ENCODE assay signal across 1 cellular context in genomic region chr19:10836478-10837325, GRCh38.
TF ChIP-seq lines count a peak whose summit lies in the region.

No MANE protein-coding gene starts in this region.

TF ChIP-seq in K562, 482 proteins besides CTCF, POLR2A, EP300 and RAD21 (continued from another document):
- no peak for TF ChIP-seq ZFP30 (CRISPR knock-in tag; IDR thresholded peaks at IDR 0.05; ENCODE audit: borderline replicate concordance)
- TF ChIP-seq BCOR (IDR thresholded peaks at IDR 0.05) = peak; percentile 95
- peak; percentile 83; the same call in 1 of the 2 replicates for TF ChIP-seq SMAD3 (CRISPR knock-in tag; conservative IDR thresholded peaks at IDR 0.05)
- peak; percentile 27; the same call in 1 of the 2 replicates for TF ChIP-seq IFI16 (CRISPR knock-in tag; IDR thresholded peaks at IDR 0.05)
- peak; percentile 79 for TF ChIP-seq ZEB2 (IDR thresholded peaks at IDR 0.05)
- peak; percentile 30 for TF ChIP-seq ZNF146 (CRISPR knock-in tag; IDR thresholded peaks at IDR 0.05; ENCODE audit: unreplicated experiment)
- TF ChIP-seq, protein P1, sequence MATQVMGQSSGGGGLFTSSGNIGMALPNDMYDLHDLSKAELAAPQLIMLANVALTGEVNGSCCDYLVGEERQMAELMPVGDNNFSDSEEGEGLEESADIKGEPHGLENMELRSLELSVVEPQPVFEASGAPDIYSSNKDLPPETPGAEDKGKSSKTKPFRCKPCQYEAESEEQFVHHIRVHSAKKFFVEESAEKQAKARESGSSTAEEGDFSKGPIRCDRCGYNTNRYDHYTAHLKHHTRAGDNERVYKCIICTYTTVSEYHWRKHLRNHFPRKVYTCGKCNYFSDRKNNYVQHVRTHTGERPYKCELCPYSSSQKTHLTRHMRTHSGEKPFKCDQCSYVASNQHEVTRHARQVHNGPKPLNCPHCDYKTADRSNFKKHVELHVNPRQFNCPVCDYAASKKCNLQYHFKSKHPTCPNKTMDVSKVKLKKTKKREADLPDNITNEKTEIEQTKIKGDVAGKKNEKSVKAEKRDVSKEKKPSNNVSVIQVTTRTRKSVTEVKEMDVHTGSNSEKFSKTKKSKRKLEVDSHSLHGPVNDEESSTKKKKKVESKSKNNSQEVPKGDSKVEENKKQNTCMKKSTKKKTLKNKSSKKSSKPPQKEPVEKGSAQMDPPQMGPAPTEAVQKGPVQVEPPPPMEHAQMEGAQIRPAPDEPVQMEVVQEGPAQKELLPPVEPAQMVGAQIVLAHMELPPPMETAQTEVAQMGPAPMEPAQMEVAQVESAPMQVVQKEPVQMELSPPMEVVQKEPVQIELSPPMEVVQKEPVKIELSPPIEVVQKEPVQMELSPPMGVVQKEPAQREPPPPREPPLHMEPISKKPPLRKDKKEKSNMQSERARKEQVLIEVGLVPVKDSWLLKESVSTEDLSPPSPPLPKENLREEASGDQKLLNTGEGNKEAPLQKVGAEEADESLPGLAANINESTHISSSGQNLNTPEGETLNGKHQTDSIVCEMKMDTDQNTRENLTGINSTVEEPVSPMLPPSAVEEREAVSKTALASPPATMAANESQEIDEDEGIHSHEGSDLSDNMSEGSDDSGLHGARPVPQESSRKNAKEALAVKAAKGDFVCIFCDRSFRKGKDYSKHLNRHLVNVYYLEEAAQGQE (CRISPR knock-in tag; IDR thresholded peaks at IDR 0.05; ENCODE audit: low read depth) = 0 out of 2 replicates have a peak, but pooled peaks have one; percentile 44
- peak; percentile 93 for TF ChIP-seq RAD51 (IDR thresholded peaks at IDR 0.05; ENCODE audit: borderline replicate concordance, low read depth)
- TF ChIP-seq TARDBP (IDR thresholded peaks at IDR 0.05) = peak; percentile 66; the same call in 1 of the 2 replicates
- no peak for TF ChIP-seq TCFL5 (CRISPR knock-in tag; conservative IDR thresholded peaks at IDR 0.05)
- TF ChIP-seq ZNF239 (CRISPR knock-in tag; IDR thresholded peaks at IDR 0.05) = peak; percentile 70
- peak; percentile 34 for TF ChIP-seq ELF1 (tag; IDR thresholded peaks at IDR 0.05)
- TF ChIP-seq SMARCE1 (IDR thresholded peaks at IDR 0.05) = peak; percentile 40; the same call in 1 of the 2 replicates
- TF ChIP-seq NR3C1 (CRISPR knock-in tag; IDR thresholded peaks at IDR 0.05) = peak; percentile 86; the same call in 1 of the 2 replicates
- TF ChIP-seq ZBTB33 (CRISPR knock-in tag; IDR thresholded peaks at IDR 0.05) = peak; percentile 96
- TF ChIP-seq PTRF (tag; IDR thresholded peaks at IDR 0.05) = 0 out of 2 replicates have a peak, but pooled peaks have one; percentile 34
- peak; percentile 75; the same call in 1 of the 2 replicates for TF ChIP-seq PTBP1 (IDR thresholded peaks at IDR 0.05; ENCODE audit: low read depth, low read length)
